19 cellular contexts compared by ENCODE assay signal in the genomic region with DNA sequence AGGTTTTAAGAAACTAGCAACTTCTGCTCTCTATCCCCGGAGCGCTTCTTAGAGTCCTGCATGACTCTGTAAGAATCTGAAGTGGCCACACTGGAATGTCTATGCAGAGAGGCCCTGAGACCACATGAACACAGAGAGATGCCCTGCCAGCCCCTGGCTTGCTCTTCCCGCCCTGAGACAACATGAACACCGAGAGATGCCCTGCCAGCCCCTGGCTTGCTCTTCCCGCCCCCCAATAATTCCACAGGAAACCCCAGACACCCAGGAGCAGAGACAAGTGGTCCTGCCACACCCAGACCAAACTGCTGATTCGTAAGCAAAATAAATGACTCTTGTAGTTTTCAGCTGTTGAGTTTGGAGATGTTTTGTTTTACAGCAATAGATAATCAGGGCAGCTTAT.
DNase-seq lines count a peak whose midpoint lies in the region; ATAC-seq and TF ChIP-seq lines count a peak whose summit lies in the region.
"Had no signal": no experiment of that assay in that cellular context is flagged by ENCODE, and none has a peak within 500 bp of the region (broad histone marks: within the 10 kb centered on the region; RNA-seq: fewer than 3 reads in every experiment).

No MANE protein-coding gene starts in this region.

- DNase-seq in activated naive CD4-positive, alpha-beta T cell (lab: John Stamatoyannopoulos, UW) = no peak
- DNase-seq in activated B cell treated with CpG ODN at 0.5 μM for 24 hours (no peak), mesenchymal stem cell (peak; percentile 12), esophagus muscularis mucosa (ENCODE audit: extremely low spot score) (no peak), activated gamma-delta T cell treated with Interleukin-2 at 50 U/mL for 16 hours (no peak), neuronal stem cell (ENCODE audit: low spot score) (no peak)
- no peak for DNase-seq in stimulated activated naive B cell treated with anti-CD40 and anti-IgM and Interleukin-4, amounts not matched to agents 10 μg/mL and 1 μg/mL and 100 μg/mL, for 72 hours
- DNase-seq: GF-D8, NCI-H1105, NCI-H1694 treated with DMSO at 0.1 percent for 48 hours, NCI-H446, NCI-H774 had no signal

- H3K23ac ChIP-seq in mesenchymal stem cell (ENCODE audit: low read length in 2 of 2) (no peak overlapping the region), neuronal stem cell (ENCODE audit: low read depth, low read length, poor library complexity) (no peak overlapping the region)

- H3K14ac ChIP-seq in mesenchymal stem cell (ENCODE audit: low read length in 2 of 2) = no peak overlapping the region
- no peak overlapping the region for H3K14ac ChIP-seq in neuronal stem cell (ENCODE audit: low read length)

- H3K79me1 ChIP-seq in mesenchymal stem cell (replicated peaks; ENCODE audit: low read length, poor library complexity, severe bottlenecking) = peaks cover 24% of the 10 kb centered on the region
- H3K79me1 ChIP-seq in neuronal stem cell (ENCODE audit: low read depth, low read length) = no peaks in the 10 kb centered on the region

- TF ChIP-seq CTCF in activated B cell treated with CpG ODN at 0.5 μM for 24 hours (IDR thresholded peaks at IDR 0.05) (no peak), esophagus muscularis mucosa (IDR thresholded peaks at IDR 0.05) (no peak)

- no peaks in the 10 kb centered on the region for H3K27me3 Mint-ChIP-seq in activated naive CD4-positive, alpha-beta T cell treated with anti-CD3 and anti-CD28 coated beads, Interleukin-2, amount 50 U/mL, for 24 hours
- H3K27me3 Mint-ChIP-seq in activated B cell treated with CpG ODN at 0.5 μM for 24 hours = no peaks in the 10 kb centered on the region
- H3K27me3 Mint-ChIP-seq in stimulated activated naive B cell treated with anti-CD40 and anti-IgM and Interleukin-4, amounts not matched to agents 10 μg/mL and 1 μg/mL and 100 μg/mL, for 72 hours = no peaks in the 10 kb centered on the region

- H2BK12ac ChIP-seq in mesenchymal stem cell (ENCODE audit: low read length in 2 of 2) = no peak overlapping the region
- no peak overlapping the region for H2BK12ac ChIP-seq in neuronal stem cell (ENCODE audit: low read length)

- no peaks in the 10 kb centered on the region for H3K9me3 Mint-ChIP-seq in activated naive CD4-positive, alpha-beta T cell treated with anti-CD3 and anti-CD28 coated beads, Interleukin-2, amount 50 U/mL, for 24 hours
- H3K9me3 Mint-ChIP-seq in activated B cell treated with CpG ODN at 0.5 μM for 24 hours = no peaks in the 10 kb centered on the region
- H3K9me3 Mint-ChIP-seq in stimulated activated naive B cell treated with anti-CD40 and anti-IgM and Interleukin-4, amounts not matched to agents 10 μg/mL and 1 μg/mL and 100 μg/mL, for 72 hours = no peaks in the 10 kb centered on the region

- H3K4me1 ChIP-seq in mesenchymal stem cell (ENCODE audit: control insufficient read depth, insufficient read depth, low read depth, low read length) (peaks cover 5% of the 10 kb centered on the region), esophagus muscularis mucosa (no peaks in the 10 kb centered on the region), neuronal stem cell (ENCODE audit: control insufficient read depth in 2 of 2, insufficient read depth in 1 of 2, low read depth in 1 of 2, low read length in 2 of 2) (no peaks in the 10 kb centered on the region)

- H2BK5ac ChIP-seq in mesenchymal stem cell (ENCODE audit: low read depth, low read length, poor library complexity, severe bottlenecking) (no peak overlapping the region), neuronal stem cell (ENCODE audit: low read length) (no peak overlapping the region)

- H3K27ac ChIP-seq in mesenchymal stem cell (ENCODE audit: low read length, poor library complexity, severe bottlenecking) = no peak overlapping the region
- H3K27ac ChIP-seq in esophagus muscularis mucosa (replicated peaks in 1 of 4) = no peak overlapping the region
- no peak overlapping the region for H3K27ac ChIP-seq in neuronal stem cell (replicated peaks; ENCODE audit: low read length)
- H3K27ac ChIP-seq: 22Rv1, C4-2B, HL-60 had no signal

- peak overlapping the region; percentile 66 for H3K4me3 Mint-ChIP-seq in activated naive CD4-positive, alpha-beta T cell treated with anti-CD3 and anti-CD28 coated beads, Interleukin-2, amount 50 U/mL, for 24 hours
- H3K4me3 Mint-ChIP-seq in activated B cell treated with CpG ODN at 0.5 μM for 24 hours = no peak overlapping the region
- H3K4me3 Mint-ChIP-seq in stimulated activated naive B cell treated with anti-CD40 and anti-IgM and Interleukin-4, amounts not matched to agents 10 μg/mL and 1 μg/mL and 100 μg/mL, for 72 hours = no peak overlapping the region

- H3K4ac ChIP-seq in mesenchymal stem cell (ENCODE audit: low read depth in 1 of 2, low read length in 2 of 2) = no peak overlapping the region
- H3K4ac ChIP-seq in neuronal stem cell (ENCODE audit: low read length) = no peak overlapping the region

- H3K4me2 ChIP-seq in mesenchymal stem cell (ENCODE audit: low read length, poor library complexity, severe bottlenecking) (no peak overlapping the region), neuronal stem cell (ENCODE audit: insufficient read depth, low read length, poor library complexity, severe bottlenecking) (no peak overlapping the region)

- H3K36me3 ChIP-seq in mesenchymal stem cell (ENCODE audit: control insufficient read depth in 1 of 2, insufficient read depth in 2 of 2, low read depth in 1 of 2, low read length in 2 of 2) = peaks cover 0 to 21% of the 10 kb centered on the region in 2 experiments
- H3K36me3 ChIP-seq in esophagus muscularis mucosa = no peaks in the 10 kb centered on the region
- no peaks in the 10 kb centered on the region for H3K36me3 ChIP-seq in neuronal stem cell (replicated peaks in 1 of 2; ENCODE audit: control insufficient read depth in 2 of 2, insufficient read depth in 2 of 2, low read length in 2 of 2)

- no peak for TF ChIP-seq POLR2A in esophagus muscularis mucosa (IDR thresholded peaks at IDR 0.05; ENCODE audit: low read depth)

- H3K36me3 Mint-ChIP-seq in activated naive CD4-positive, alpha-beta T cell treated with anti-CD3 and anti-CD28 coated beads, Interleukin-2, amount 50 U/mL, for 24 hours = no peaks in the 10 kb centered on the region
- H3K36me3 Mint-ChIP-seq in activated B cell treated with CpG ODN at 0.5 μM for 24 hours (ENCODE audit: low read depth) = peaks cover 66% of the 10 kb centered on the region
- peaks cover 28 to 55% of the 10 kb centered on the region in 2 donors for H3K36me3 Mint-ChIP-seq in stimulated activated naive B cell treated with anti-CD40 and anti-IgM and Interleukin-4, amounts not matched to agents 10 μg/mL and 1 μg/mL and 100 μg/mL, for 72 hours

- WGBS in mesenchymal stem cell = 84% methylated on average over 3 of the region's 6 CpGs
- 91% methylated on average over 4 of the region's 6 CpGs for WGBS in esophagus muscularis mucosa
- no CpG with 5 or more reads among the region's 6 CpGs for WGBS in neuronal stem cell (ENCODE audit: extremely low coverage in 2 of 2, insufficient read length in 2 of 2, insufficient replicate concordance in 1 of 2), 2 donors

- H4K8ac ChIP-seq in mesenchymal stem cell (ENCODE audit: low read length) (no peak overlapping the region), neuronal stem cell (ENCODE audit: low read depth, low read length) (no peak overlapping the region)

- POLR2A ChIA-PET in activated B cell treated with CpG ODN at 0.5 μM for 24 hours (lab: Charles Lee) = no interaction called here

- CTCF ChIA-PET in activated B cell treated with CpG ODN at 0.5 μM for 24 hours (lab: Charles Lee) = no interaction called here

- H3K27ac Mint-ChIP-seq in activated naive CD4-positive, alpha-beta T cell treated with anti-CD3 and anti-CD28 coated beads, Interleukin-2, amount 50 U/mL, for 24 hours = peak overlapping the region; percentile 31
- peak overlapping the region; percentile 62 for H3K27ac Mint-ChIP-seq in activated B cell treated with CpG ODN at 0.5 μM for 24 hours
- peak overlapping the region; percentile 2 for H3K27ac Mint-ChIP-seq in stimulated activated naive B cell treated with anti-CD40 and anti-IgM and Interleukin-4, amounts not matched to agents 10 μg/mL and 1 μg/mL and 100 μg/mL, for 72 hours

- H3K18ac ChIP-seq in mesenchymal stem cell (ENCODE audit: low read depth in 1 of 2, low read length in 2 of 2) = no peak overlapping the region
- no peak overlapping the region for H3K18ac ChIP-seq in neuronal stem cell (ENCODE audit: low read length)

- H4K91ac ChIP-seq in mesenchymal stem cell (ENCODE audit: low read length) = no peak overlapping the region
- H4K91ac ChIP-seq in neuronal stem cell (ENCODE audit: low read depth, low read length, poor library complexity) = no peak overlapping the region

- no peaks in the 10 kb centered on the region for H3K9me3 ChIP-seq in mesenchymal stem cell (ENCODE audit: control insufficient read depth, low read length)
- H3K9me3 ChIP-seq in esophagus muscularis mucosa = no peaks in the 10 kb centered on the region
- H3K9me3 ChIP-seq in neuronal stem cell (replicated peaks in 1 of 2; ENCODE audit: control insufficient read depth in 2 of 2, insufficient read depth in 1 of 2, low read depth in 1 of 2, low read length in 2 of 2) = no peaks in the 10 kb centered on the region

- no peak overlapping the region for H2BK120ac ChIP-seq in mesenchymal stem cell (ENCODE audit: low read depth, low read length)
- no peak overlapping the region for H2BK120ac ChIP-seq in neuronal stem cell (ENCODE audit: low read depth, low read length)

- intact Hi-C loops in activated B cell treated with CpG ODN at 0.5 μM for 24 hours (cut with micrococcal nuclease) = no loop called here
- intact Hi-C loops in esophagus muscularis mucosa (cut with DNase I) = no loop called here

- H3K4me1 Mint-ChIP-seq in activated naive CD4-positive, alpha-beta T cell treated with anti-CD3 and anti-CD28 coated beads, Interleukin-2, amount 50 U/mL, for 24 hours = peaks cover 45% of the 10 kb centered on the region
- peaks cover 42% of the 10 kb centered on the region for H3K4me1 Mint-ChIP-seq in activated B cell treated with CpG ODN at 0.5 μM for 24 hours
- peaks cover 24 to 44% of the 10 kb centered on the region in 2 donors for H3K4me1 Mint-ChIP-seq in stimulated activated naive B cell treated with anti-CD40 and anti-IgM and Interleukin-4, amounts not matched to agents 10 μg/mL and 1 μg/mL and 100 μg/mL, for 72 hours

- ATAC-seq in activated B cell treated with CpG ODN at 0.5 μM for 24 hours (ENCODE audit: low read depth) = no peak
- no peak for ATAC-seq in stimulated activated naive B cell treated with anti-CD40 and anti-IgM and Interleukin-4, amounts not matched to agents 10 μg/mL and 1 μg/mL and 100 μg/mL, for 72 hours (replicated peaks)
- ATAC-seq: K562, Panc1, Right ventricle myocardium inferior had no signal

- H3K27me3 ChIP-seq in mesenchymal stem cell (ENCODE audit: control insufficient read depth in 1 of 2, insufficient read depth in 1 of 2, low read length in 2 of 2) (no peaks in the 10 kb centered on the region), esophagus muscularis mucosa (no peaks in the 10 kb centered on the region), neuronal stem cell (ENCODE audit: control insufficient read depth in 3 of 3, insufficient read depth in 3 of 3, low read depth in 1 of 3, low read length in 3 of 3) (no peaks in the 10 kb centered on the region)

- H2AFZ ChIP-seq in mesenchymal stem cell (ENCODE audit: low read depth, low read length) = no peak overlapping the region
- H2AFZ ChIP-seq in neuronal stem cell (ENCODE audit: low read length) = no peak overlapping the region

- no peak for TF ChIP-seq EP300 in esophagus muscularis mucosa (IDR thresholded peaks at IDR 0.05)

- no peak overlapping the region for H2BK15ac ChIP-seq in mesenchymal stem cell (ENCODE audit: low read depth, poor library complexity, severe bottlenecking)
- H2BK15ac ChIP-seq in neuronal stem cell (ENCODE audit: low read length) = no peak overlapping the region

- H2AK5ac ChIP-seq in mesenchymal stem cell (ENCODE audit: low read length, severe bottlenecking) (no peak overlapping the region), neuronal stem cell (ENCODE audit: low read depth, low read length) (no peak overlapping the region)

- H3K9ac ChIP-seq in mesenchymal stem cell (ENCODE audit: low read length) (no peak overlapping the region), neuronal stem cell (ENCODE audit: low read depth, low read length, poor library complexity) (no peak overlapping the region)

- no peak overlapping the region for H3K4me3 ChIP-seq in mesenchymal stem cell (ENCODE audit: insufficient read depth in 1 of 2, low read depth in 1 of 2, low read length in 2 of 2)
- H3K4me3 ChIP-seq in esophagus muscularis mucosa = no peak overlapping the region
- H3K4me3 ChIP-seq in neuronal stem cell (ENCODE audit: low read length in 2 of 2) = no peak overlapping the region
- H3K4me3 ChIP-seq: K562 had no signal

Comparison
In these comparisons a context has a peak if more than half of its experiments do, and no peak if none do; other contexts are left out.
1. H3K27ac Mint-ChIP-seq: peak in every context shown above with its lines; median percentile 62 in activated B cell treated with CpG ODN at 0.5 μM for 24 hours; 31 in activated naive CD4-positive, alpha-beta T cell treated with anti-CD3 and anti-CD28 coated beads, Interleukin-2, amount 50 U/mL, for 24 hours; 2 in stimulated activated naive B cell treated with anti-CD40 and anti-IgM and Interleukin-4, amounts not matched to agents 10 μg/mL and 1 μg/mL and 100 μg/mL, for 72 hours.